1 cellular context compared by ENCODE assay signal in genomic region chr10:14523286-14523685, GRCh38.
TF ChIP-seq lines count a peak whose summit lies in the region.

No MANE protein-coding gene starts in this region.

TF ChIP-seq in HepG2, 621 proteins besides CTCF, POLR2A, EP300 and RAD21 (continued from another document):
- no peak for TF ChIP-seq FOXA3 (CRISPR knock-in tag; IDR thresholded peaks at IDR 0.05)
- TF ChIP-seq, protein P1, sequence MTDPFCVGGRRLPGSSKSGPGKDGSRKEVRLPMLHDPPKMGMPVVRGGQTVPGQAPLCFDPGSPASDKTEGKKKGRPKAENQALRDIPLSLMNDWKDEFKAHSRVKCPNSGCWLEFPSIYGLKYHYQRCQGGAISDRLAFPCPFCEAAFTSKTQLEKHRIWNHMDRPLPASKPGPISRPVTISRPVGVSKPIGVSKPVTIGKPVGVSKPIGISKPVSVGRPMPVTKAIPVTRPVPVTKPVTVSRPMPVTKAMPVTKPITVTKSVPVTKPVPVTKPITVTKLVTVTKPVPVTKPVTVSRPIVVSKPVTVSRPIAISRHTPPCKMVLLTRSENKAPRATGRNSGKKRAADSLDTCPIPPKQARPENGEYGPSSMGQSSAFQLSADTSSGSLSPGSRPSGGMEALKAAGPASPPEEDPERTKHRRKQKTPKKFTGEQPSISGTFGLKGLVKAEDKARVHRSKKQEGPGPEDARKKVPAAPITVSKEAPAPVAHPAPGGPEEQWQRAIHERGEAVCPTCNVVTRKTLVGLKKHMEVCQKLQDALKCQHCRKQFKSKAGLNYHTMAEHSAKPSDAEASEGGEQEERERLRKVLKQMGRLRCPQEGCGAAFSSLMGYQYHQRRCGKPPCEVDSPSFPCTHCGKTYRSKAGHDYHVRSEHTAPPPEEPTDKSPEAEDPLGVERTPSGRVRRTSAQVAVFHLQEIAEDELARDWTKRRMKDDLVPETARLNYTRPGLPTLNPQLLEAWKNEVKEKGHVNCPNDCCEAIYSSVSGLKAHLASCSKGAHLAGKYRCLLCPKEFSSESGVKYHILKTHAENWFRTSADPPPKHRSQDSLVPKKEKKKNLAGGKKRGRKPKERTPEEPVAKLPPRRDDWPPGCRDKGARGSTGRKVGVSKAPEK (CRISPR knock-in tag; IDR thresholded peaks at IDR 0.05; ENCODE audit: borderline replicate concordance), result no peak
- TF ChIP-seq, protein P2, sequence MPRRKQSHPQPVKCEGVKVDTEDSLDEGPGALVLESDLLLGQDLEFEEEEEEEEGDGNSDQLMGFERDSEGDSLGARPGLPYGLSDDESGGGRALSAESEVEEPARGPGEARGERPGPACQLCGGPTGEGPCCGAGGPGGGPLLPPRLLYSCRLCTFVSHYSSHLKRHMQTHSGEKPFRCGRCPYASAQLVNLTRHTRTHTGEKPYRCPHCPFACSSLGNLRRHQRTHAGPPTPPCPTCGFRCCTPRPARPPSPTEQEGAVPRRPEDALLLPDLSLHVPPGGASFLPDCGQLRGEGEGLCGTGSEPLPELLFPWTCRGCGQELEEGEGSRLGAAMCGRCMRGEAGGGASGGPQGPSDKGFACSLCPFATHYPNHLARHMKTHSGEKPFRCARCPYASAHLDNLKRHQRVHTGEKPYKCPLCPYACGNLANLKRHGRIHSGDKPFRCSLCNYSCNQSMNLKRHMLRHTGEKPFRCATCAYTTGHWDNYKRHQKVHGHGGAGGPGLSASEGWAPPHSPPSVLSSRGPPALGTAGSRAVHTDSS (CRISPR knock-in tag; conservative IDR thresholded peaks at IDR 0.05), result no peak
- TF ChIP-seq ZNF496 (CRISPR knock-in tag; IDR thresholded peaks at IDR 0.05; ENCODE audit: insufficient replicate concordance), result no peak
